In the genomic region with DNA sequence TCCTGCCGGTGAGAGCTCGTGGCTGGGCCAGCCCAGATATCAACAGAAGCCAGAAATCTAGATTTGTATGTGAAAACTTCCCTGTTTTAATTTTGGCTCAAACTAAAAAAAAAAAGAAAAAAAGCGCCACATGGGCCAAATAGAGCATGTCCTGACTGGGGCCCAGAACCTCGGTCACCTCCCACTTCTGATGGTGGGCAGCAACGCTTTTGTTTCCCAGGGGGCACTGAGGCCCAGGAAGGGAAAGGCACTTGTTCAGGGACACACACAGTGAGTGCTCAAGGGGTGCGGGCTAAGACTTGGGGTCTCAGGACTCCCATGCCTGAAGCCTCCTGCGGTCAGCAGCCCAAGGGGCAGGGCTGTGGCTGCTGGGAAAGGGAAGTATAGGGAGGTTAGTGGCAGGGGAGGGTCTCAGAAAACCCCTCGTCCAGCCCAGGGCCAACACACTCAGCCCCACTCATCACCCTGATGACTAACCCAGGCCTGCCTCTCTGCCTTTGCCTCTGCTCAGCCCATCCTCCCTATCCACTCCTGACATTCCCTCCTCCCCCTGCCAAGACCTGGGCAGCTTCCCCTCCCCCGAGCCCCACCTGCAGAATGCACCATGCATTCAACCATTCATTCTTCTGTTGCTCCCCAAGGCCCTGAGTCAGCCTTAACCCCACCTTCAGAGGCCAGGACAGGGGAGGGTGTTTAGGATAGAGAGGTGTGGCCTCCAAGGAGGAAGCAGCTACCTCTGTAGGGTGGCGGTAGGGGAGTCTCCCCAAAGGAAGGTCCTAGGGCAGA, we compare ENCODE assay signal across 8 cellular contexts. TPM values are rescaled to one million over a fixed set of nuclear protein-coding genes. Genes with fewer than 3 reads are reported as not detected.
DNase-seq lines count a peak whose midpoint lies in the region; ATAC-seq, FAIRE-seq and TF ChIP-seq lines count a peak whose summit lies in the region.

No MANE protein-coding gene starts in this region.

- no peaks in the 10 kb centered on the region for H3K36me3 Mint-ChIP-seq in H9 (ENCODE audit: insufficient read depth in 1 of 3, low read depth in 3 of 3)
- no peaks in the 10 kb centered on the region for H3K36me3 Mint-ChIP-seq in T-helper 1 cell treated with Interleukin-12 subunit alpha and Interleukin-12 subunit beta and Interleukin-4 antibody, amounts not matched to agents 30 μg/mL and 1 μg/mL, for 36 hours (ENCODE audit: low read depth)
- no peaks in the 10 kb centered on the region for H3K36me3 Mint-ChIP-seq in stimulated activated memory B cell treated with anti-CD40 and anti-IgM and Interleukin-4, amounts not matched to agents 10 μg/mL and 1 μg/mL and 100 μg/mL, for 72 hours

- H3K4me2 ChIP-seq in A549 (no peak overlapping the region), H9 (ENCODE audit: insufficient read depth, insufficient read length, low read length) (peak overlapping the region; percentile 68)

- no peak overlapping the region for H2BK120ac ChIP-seq in H9 (ENCODE audit: low read depth, low read length, poor library complexity, severe bottlenecking)

- peak overlapping the region; percentile 73 to 95 (median 84); a peak in 4 of 7 replicates for H3K27ac Mint-ChIP-seq in H9
- peak overlapping the region; percentile 83 for H3K27ac Mint-ChIP-seq in T-helper 1 cell treated with Interleukin-12 subunit alpha and Interleukin-12 subunit beta and Interleukin-4 antibody, amounts not matched to agents 30 μg/mL and 1 μg/mL, for 36 hours
- peak overlapping the region; percentile 68 for H3K27ac Mint-ChIP-seq in stimulated activated memory B cell treated with anti-CD40 and anti-IgM and Interleukin-4, amounts not matched to agents 10 μg/mL and 1 μg/mL and 100 μg/mL, for 72 hours

- H3K23me2 ChIP-seq in H9 (ENCODE audit: insufficient read length, low read depth, low read length, poor library complexity, severe bottlenecking) = peaks cover 4% of the 10 kb centered on the region

- peaks cover 52 to 78% of the 10 kb centered on the region in 2 experiments for H3K4me1 Mint-ChIP-seq in H9
- H3K4me1 Mint-ChIP-seq in T-helper 1 cell treated with Interleukin-12 subunit alpha and Interleukin-12 subunit beta and Interleukin-4 antibody, amounts not matched to agents 30 μg/mL and 1 μg/mL, for 36 hours (ENCODE audit: low read depth) = peaks cover 40% of the 10 kb centered on the region
- H3K4me1 Mint-ChIP-seq in stimulated activated memory B cell treated with anti-CD40 and anti-IgM and Interleukin-4, amounts not matched to agents 10 μg/mL and 1 μg/mL and 100 μg/mL, for 72 hours = peaks cover 68% of the 10 kb centered on the region

- no peak overlapping the region for H2AFZ ChIP-seq in H9 (ENCODE audit: low read length)

- H3K14ac ChIP-seq in H9 (ENCODE audit: insufficient read depth, low read length) = 0 out of 2 replicates have a peak overlapping the region, but pooled peaks have one; percentile 25

- no peaks in the 10 kb centered on the region; the same call in 1 of the 2 replicates for H3K27me3 ChIP-seq in H9 (ENCODE audit: insufficient read depth, low read length)
- H3K27me3 ChIP-seq in effector memory CD4-positive, alpha-beta T cell (replicated peaks; ENCODE audit: control insufficient read depth, insufficient read depth, low read length, poor library complexity, severe bottlenecking) = no peaks in the 10 kb centered on the region

- H3K79me2 ChIP-seq in H9 (ENCODE audit: insufficient read depth, low read length) = no peaks in the 10 kb centered on the region

- no peaks in the 10 kb centered on the region for H3K79me1 ChIP-seq in H9 (ENCODE audit: insufficient read depth, low read depth, low read length, poor library complexity, severe bottlenecking)

- H4K20me1 ChIP-seq in H9 (ENCODE audit: control insufficient read depth, insufficient read depth, insufficient read length) = no peaks in the 10 kb centered on the region

- no peak for TF ChIP-seq RAD21 in A549 (conservative IDR thresholded peaks at IDR 0.05 in 1 of 2, IDR thresholded peaks at IDR 0.05 in 1 of 2)

- H3K4me1 ChIP-seq in A549 = peaks cover 5% of the 10 kb centered on the region; the same call in 1 of the 3 replicates
- H3K4me1 ChIP-seq in H9 (ENCODE audit: insufficient read depth, low read length) = peaks cover 11% of the 10 kb centered on the region; the same call in 1 of the 2 replicates
- H3K4me1 ChIP-seq in effector memory CD4-positive, alpha-beta T cell (ENCODE audit: control insufficient read depth, insufficient read depth, low read length, poor library complexity, severe bottlenecking) = peaks cover 73% of the 10 kb centered on the region

- H3K36me3 ChIP-seq in effector memory CD4-positive, alpha-beta T cell (ENCODE audit: control insufficient read depth, insufficient read depth, low read length) = no peaks in the 10 kb centered on the region

- DNase-seq in A549 (ENCODE audit: low read depth in 1 of 2, low spot score in 1 of 2) = no peak
- DNase-seq in H9 = peak; percentile 63
- peak in 1 of 3 donors; percentile 29 for DNase-seq in effector memory CD4-positive, alpha-beta T cell
- DNase-seq in cerebellum (ENCODE audit: low spot score) = no peak
- no peak for DNase-seq in midbrain (lab: John Stamatoyannopoulos, UW)

- peak; percentile 35 to 52; a peak in 3 of 6 replicates for ATAC-seq in A549
- peak; percentile 87 for ATAC-seq in stimulated activated memory B cell treated with anti-CD40 and anti-IgM and Interleukin-4, amounts not matched to agents 10 μg/mL and 1 μg/mL and 100 μg/mL, for 72 hours
- ATAC-seq in GM21526 (IDR thresholded peaks at IDR 0.05; ENCODE audit: low FRiP score, unreplicated experiment) = no peak

- H4K5ac ChIP-seq in H9 (ENCODE audit: insufficient read length, low read depth, low read length) = no peak overlapping the region

- H2BK12ac ChIP-seq in H9 (ENCODE audit: insufficient read length, low read depth, low read length) = no peak overlapping the region

- no peaks in the 10 kb centered on the region for H3K9me3 Mint-ChIP-seq in H9
- no peaks in the 10 kb centered on the region for H3K9me3 Mint-ChIP-seq in T-helper 1 cell treated with Interleukin-12 subunit alpha and Interleukin-12 subunit beta and Interleukin-4 antibody, amounts not matched to agents 30 μg/mL and 1 μg/mL, for 36 hours
- H3K9me3 Mint-ChIP-seq in stimulated activated memory B cell treated with anti-CD40 and anti-IgM and Interleukin-4, amounts not matched to agents 10 μg/mL and 1 μg/mL and 100 μg/mL, for 72 hours = no peaks in the 10 kb centered on the region

- H3T11ph ChIP-seq in H9 (ENCODE audit: low read length) = no peak overlapping the region

- H3K27me3 Mint-ChIP-seq in H9 (ENCODE audit: low read depth) = peaks cover 48% of the 10 kb centered on the region
- H3K27me3 Mint-ChIP-seq in T-helper 1 cell treated with Interleukin-12 subunit alpha and Interleukin-12 subunit beta and Interleukin-4 antibody, amounts not matched to agents 30 μg/mL and 1 μg/mL, for 36 hours (ENCODE audit: low read depth) = peaks cover 14% of the 10 kb centered on the region
- peaks cover 32% of the 10 kb centered on the region for H3K27me3 Mint-ChIP-seq in stimulated activated memory B cell treated with anti-CD40 and anti-IgM and Interleukin-4, amounts not matched to agents 10 μg/mL and 1 μg/mL and 100 μg/mL, for 72 hours

- no peak overlapping the region for H4K8ac ChIP-seq in H9 (replicated peaks; ENCODE audit: insufficient read length, low read depth, low read length)

- peak overlapping the region; percentile 42 to 78; a peak in 4 of 5 replicates for H3K4me3 Mint-ChIP-seq in H9
- peak overlapping the region; percentile 75 for H3K4me3 Mint-ChIP-seq in T-helper 1 cell treated with Interleukin-12 subunit alpha and Interleukin-12 subunit beta and Interleukin-4 antibody, amounts not matched to agents 30 μg/mL and 1 μg/mL, for 36 hours
- H3K4me3 Mint-ChIP-seq in stimulated activated memory B cell treated with anti-CD40 and anti-IgM and Interleukin-4, amounts not matched to agents 10 μg/mL and 1 μg/mL and 100 μg/mL, for 72 hours = peak overlapping the region; percentile 69

- H2BK15ac ChIP-seq in H9 (ENCODE audit: low read depth, low read length) = no peak overlapping the region

- TF ChIP-seq POLR2A in A549 (IDR thresholded peaks at IDR 0.05; ENCODE audit: low read length) = no peak

- H3K56ac ChIP-seq in H9 (ENCODE audit: insufficient read length, low read depth, low read length) = no peak overlapping the region

- H2BK20ac ChIP-seq in H9 (ENCODE audit: low read depth, low read length, poor library complexity, severe bottlenecking) = no peak overlapping the region

- H3K9me3 ChIP-seq in A549 = no peaks in the 10 kb centered on the region
- no peaks in the 10 kb centered on the region for H3K9me3 ChIP-seq in H9 (ENCODE audit: control insufficient read depth, low read depth, low read length)
- no peaks in the 10 kb centered on the region for H3K9me3 ChIP-seq in effector memory CD4-positive, alpha-beta T cell (ENCODE audit: control insufficient read depth, low read length)

- CTCF ChIA-PET in A549 (lab: Yijun Ruan, JAX) = no interaction called here

- H3K4me3 ChIP-seq in A549 = no peak overlapping the region
- peak overlapping the region; percentile 31 for H3K4me3 ChIP-seq in effector memory CD4-positive, alpha-beta T cell (ENCODE audit: insufficient read depth, low read depth, low read length, poor library complexity, severe bottlenecking)

- H3K9ac ChIP-seq in H9 (ENCODE audit: extremely low read depth, insufficient read length, low read length) = no peak overlapping the region

- TF ChIP-seq CTCF in A549 (IDR thresholded peaks at IDR 0.05) (no peak), H9 (conservative IDR thresholded peaks at IDR 0.05) (no peak)

- H4K91ac ChIP-seq in H9 (ENCODE audit: insufficient read length, low read depth, low read length) = no peak overlapping the region

- TF ChIP-seq EP300 in A549 (IDR thresholded peaks at IDR 0.05) = no peak

- FAIRE-seq in A549 (lab: Jason Lieb, UNC) = no peak

- H3K27ac ChIP-seq in A549 = no peak overlapping the region
- H3K27ac ChIP-seq in H9 (ENCODE audit: insufficient read length, low read depth, low read length) = no peak overlapping the region
- H3K27ac ChIP-seq in effector memory CD4-positive, alpha-beta T cell (ENCODE audit: insufficient read depth, low read length, poor library complexity, severe bottlenecking) = peak overlapping the region; percentile 68

- POLR2A ChIA-PET in A549 (lab: Yijun Ruan, JAX) = no interaction called here

- no peak overlapping the region for H3K23ac ChIP-seq in H9 (ENCODE audit: insufficient read length, low read depth, low read length)

- no peak overlapping the region for H2AK5ac ChIP-seq in H9 (ENCODE audit: insufficient read length, low read length)

- WGBS in A549 (ENCODE audit: missing lambda C conversion rate) = 66% methylated on average over 10 of the region's 10 CpGs
- WGBS in H9 (ENCODE audit: extremely low coverage, insufficient read length, low lambda C conversion rate) = no CpG with 5 or more reads among the region's 10 CpGs

- no peak overlapping the region for H3K18ac ChIP-seq in H9 (ENCODE audit: insufficient read length, low read depth, low read length)

- no peak overlapping the region for H2BK5ac ChIP-seq in H9 (ENCODE audit: insufficient read length, low read length)

- no peak overlapping the region for H3K4ac ChIP-seq in H9 (ENCODE audit: low read depth, low read length)

RNA-seq across cellular contexts. Expression of gene TCF20, which starts 30.0 kb away (rescaled TPM):
- polyA plus RNA-seq in A549 (2011; rRNA removed) = 16.5 and 17.1 TPM in 2 replicates
- polyA plus RNA-seq in A549 (2012; cell fraction: cytosol; rRNA removed) = 10.3 and 11.9 TPM in 2 replicates
- 9.3 and 10.9 TPM in 2 replicates for polyA plus RNA-seq in A549 (2012; cell fraction: nucleus; rRNA removed)
- polyA plus RNA-seq in A549 (2017; fragmentation: RNase III; extraction: RNeasy Plus Mini Kit Qiagen cat#74134 plus additional on column Dnase treatment) = 11.6 to 12.5 TPM (median 11.9 TPM) in 3 replicates
- 50.8 and 59.5 TPM in 2 replicates for polyA minus RNA-seq in A549 (2011; rRNA and poly(A)+ RNA removed)
- 75.6 and 76.5 TPM in 2 replicates for total RNA-seq in H9 (2021)
- total RNA-seq in cerebellum = 33.2 TPM
